8 cellular contexts compared by ENCODE assay signal in genomic region chr10:100008708-100009282, GRCh38. TPM values are rescaled to one million over a fixed set of nuclear protein-coding genes. Genes with fewer than 3 reads are reported as not detected.
A peak's percentile ranks its signal among the peaks of the same experiment; 100 is the strongest.
DNase-seq lines count a peak whose midpoint lies in the region; ATAC-seq and TF ChIP-seq lines count a peak whose summit lies in the region.

No MANE protein-coding gene starts in this region.

- peaks cover 47% of the 10 kb centered on the region for H3K4me1 Mint-ChIP-seq in activated T-cell treated with anti-CD3 and anti-CD28 coated beads, Interleukin-2, amount 50 U/mL, for 4 hours (ENCODE audit: low read depth)
- peaks cover 49% of the 10 kb centered on the region for H3K4me1 Mint-ChIP-seq in activated naive CD8-positive, alpha-beta T cell treated with anti-CD3 and anti-CD28 coated beads, Interleukin-2, amount 50 U/mL, for 24 hours

- peak overlapping the region; percentile 24 to 79 for H3K9ac ChIP-seq in liver (ENCODE audit: low read depth in 1 of 2, low read length in 2 of 2)

- TF ChIP-seq CTCF in liver (IDR thresholded peaks at IDR 0.05; ENCODE audit: low read depth, low read length, missing input control) = no peak
- TF ChIP-seq CTCF in tibial nerve (IDR thresholded peaks at IDR 0.05) = no peak

- 15% methylated on average over 9 of the region's 9 CpGs for WGBS in liver
- WGBS in tibial nerve, 2 donors = 15 to 17% methylated on average over 9 of the region's 9 CpGs

- H3K9me3 ChIP-seq in liver (ENCODE audit: control insufficient read depth in 4 of 4, low read length in 3 of 4) (no peaks in the 10 kb centered on the region), tibial nerve (no peaks in the 10 kb centered on the region)

- DNase-seq in activated T-cell treated with anti-CD3 and anti-CD28 coated beads, Interleukin-2, amount 50 U/mL, for 4 hours = no peak
- no peak for DNase-seq in activated T-cell treated with anti-CD3 and anti-CD28 coated beads for 4 hours
- DNase-seq in activated naive CD8-positive, alpha-beta T cell treated with anti-CD3 and anti-CD28 coated beads, Interleukin-2, amount 50 U/mL, for 24 hours = no peak
- no peak for DNase-seq in tibial nerve (ENCODE audit: low spot score in 2 of 2)
- DNase-seq in SK-N-DZ (ENCODE audit: low spot score) = no peak

- H3K27me3 ChIP-seq in liver (ENCODE audit: control insufficient read depth in 4 of 4, insufficient read depth in 4 of 4, low read length in 3 of 4) (no peaks in the 10 kb centered on the region), tibial nerve (no peaks in the 10 kb centered on the region)

- peaks cover 6 to 42% (median 29%) of the 10 kb centered on the region in 4 donors for H3K4me1 ChIP-seq in liver (ENCODE audit: control insufficient read depth in 4 of 4, insufficient read depth in 4 of 4, low read length in 3 of 4)
- H3K4me1 ChIP-seq in tibial nerve = peaks cover 0 to 54% (median 22%) of the 10 kb centered on the region in 4 donors

- ATAC-seq in activated T-cell treated with anti-CD3 and anti-CD28 coated beads, Interleukin-2, amount 50 U/mL, for 4 hours = no peak
- no peak for ATAC-seq in activated naive CD8-positive, alpha-beta T cell treated with anti-CD3 and anti-CD28 coated beads, Interleukin-2, amount 50 U/mL, for 24 hours
- no peak for ATAC-seq in GM18517 (IDR thresholded peaks at IDR 0.05; ENCODE audit: unreplicated experiment)
- ATAC-seq in HG02884 (IDR thresholded peaks at IDR 0.05; ENCODE audit: unreplicated experiment) = no peak

- H3K36me3 Mint-ChIP-seq in activated T-cell treated with anti-CD3 and anti-CD28 coated beads, Interleukin-2, amount 50 U/mL, for 4 hours (ENCODE audit: insufficient read depth) = no peaks in the 10 kb centered on the region
- no peaks in the 10 kb centered on the region for H3K36me3 Mint-ChIP-seq in activated naive CD8-positive, alpha-beta T cell treated with anti-CD3 and anti-CD28 coated beads, Interleukin-2, amount 50 U/mL, for 24 hours (ENCODE audit: low read depth)

- H3K27ac ChIP-seq in liver (ENCODE audit: low read depth in 1 of 2, low read length in 2 of 2) (peak overlapping the region; percentile 75), tibial nerve (peak overlapping the region; percentile 61 to 90 (median 81))

- no peak for TF ChIP-seq EP300 in tibial nerve (IDR thresholded peaks at IDR 0.05)

- no peaks in the 10 kb centered on the region for H3K27me3 Mint-ChIP-seq in activated T-cell treated with anti-CD3 and anti-CD28 coated beads, Interleukin-2, amount 50 U/mL, for 4 hours (ENCODE audit: low read depth)
- peaks cover 6% of the 10 kb centered on the region for H3K27me3 Mint-ChIP-seq in activated naive CD8-positive, alpha-beta T cell treated with anti-CD3 and anti-CD28 coated beads, Interleukin-2, amount 50 U/mL, for 24 hours

- peak overlapping the region; percentile 79 for H3K4me3 Mint-ChIP-seq in activated T-cell treated with anti-CD3 and anti-CD28 coated beads, Interleukin-2, amount 50 U/mL, for 4 hours
- H3K4me3 Mint-ChIP-seq in activated naive CD8-positive, alpha-beta T cell treated with anti-CD3 and anti-CD28 coated beads, Interleukin-2, amount 50 U/mL, for 24 hours = peak overlapping the region; percentile 81

- H3K36me3 ChIP-seq in liver (ENCODE audit: control insufficient read depth in 4 of 4, insufficient read depth in 3 of 4, low read depth in 1 of 4, low read length in 3 of 4) (no peaks in the 10 kb centered on the region), tibial nerve (no peaks in the 10 kb centered on the region)

- peak overlapping the region; percentile 75 to 97 (median 86) for H3K4me3 ChIP-seq in liver (ENCODE audit: low read depth in 1 of 3, low read length in 3 of 3)
- peak overlapping the region; percentile 57 to 91 (median 80) for H3K4me3 ChIP-seq in tibial nerve

- TF ChIP-seq POLR2A in tibial nerve (IDR thresholded peaks at IDR 0.05) = no peak

- H3K9me3 Mint-ChIP-seq in activated T-cell treated with anti-CD3 and anti-CD28 coated beads, Interleukin-2, amount 50 U/mL, for 4 hours = no peaks in the 10 kb centered on the region
- H3K9me3 Mint-ChIP-seq in activated naive CD8-positive, alpha-beta T cell treated with anti-CD3 and anti-CD28 coated beads, Interleukin-2, amount 50 U/mL, for 24 hours = no peaks in the 10 kb centered on the region

- H3K27ac Mint-ChIP-seq in activated naive CD8-positive, alpha-beta T cell treated with anti-CD3 and anti-CD28 coated beads, Interleukin-2, amount 50 U/mL, for 24 hours = no peak overlapping the region

- no peak for TF ChIP-seq RAD21 in liver (IDR thresholded peaks at IDR 0.05)

TF ChIP-seq in liver, 16 proteins besides CTCF, POLR2A, EP300 and RAD21:
- TF ChIP-seq YY1 (IDR thresholded peaks at IDR 0.05) (no peak), SP1 (IDR thresholded peaks at IDR 0.05) (no peak), HNF4A (conservative IDR thresholded peaks at IDR 0.05) (no peak), ZBTB33 (IDR thresholded peaks at IDR 0.05) (no peak), FOXA1 (IDR thresholded peaks at IDR 0.05) (peak; percentile 61), TAF1 (conservative IDR thresholded peaks at IDR 0.05) (no peak), MAX (IDR thresholded peaks at IDR 0.05) (no peak), RXRA (IDR thresholded peaks at IDR 0.05) (no peak), JUND (IDR thresholded peaks at IDR 0.05) (no peak), EGR1 (IDR thresholded peaks at IDR 0.05; ENCODE audit: low read depth in 2 of 2) (no peak), FOXA2 (IDR thresholded peaks at IDR 0.05) (peak; percentile 89), HNF4G (IDR thresholded peaks at IDR 0.05) (no peak), REST (IDR thresholded peaks at IDR 0.05) (no peak), GABPA (IDR thresholded peaks at IDR 0.05 in 1 of 2, conservative IDR thresholded peaks at IDR 0.05 in 1 of 2) (no peak)

RNA-seq across cellular contexts. Expression of gene DNMBP, which starts 1.0 kb away (rescaled TPM):
- 1 to 10 TPM; 1.0 to 1.3 (median 1.2) TPM for total RNA-seq in activated T-cell treated with anti-CD3 and anti-CD28 coated beads, Interleukin-2, amount 50 U/mL, for 4 hours
- 10 to 100 TPM in 1 of 2 donors, 1 to 10 TPM in 1; 3.8 to 12.6 TPM for total RNA-seq in liver
- polyA plus RNA-seq in liver = 1 to 10 TPM; 4.2 to 6.4 TPM
- 10 to 100 TPM; 21.6 to 28.8 (median 24.6) TPM for total RNA-seq in tibial nerve
- 1.2 and 2.1 TPM in 2 replicates for polyA plus RNA-seq in SK-N-DZ (2014; cell fraction: cytosol; rRNA removed)
- polyA plus RNA-seq in SK-N-DZ (2014; cell fraction: nucleus; rRNA removed) = 0.66 and 1.7 TPM in 2 replicates
